Comparison of ENCODE assay signal across 1 cellular context in genomic region chr1:10516925-10517676, GRCh38.
TF ChIP-seq lines count a peak whose summit lies in the region.

No MANE protein-coding gene starts in this region.

TF ChIP-seq in GM23338, 12 proteins besides CTCF, POLR2A, EP300 and RAD21 (continued from another document):
- no peak for TF ChIP-seq ZNF462 (CRISPR knock-in tag; IDR thresholded peaks at IDR 0.05)
